In genomic region chr3:108342829-108343478, GRCh38 we compare ENCODE assay signal across 10 cellular contexts. TPM values are rescaled to one million over a fixed set of nuclear protein-coding genes. Genes with fewer than 3 reads are reported as not detected.
DNase-seq lines count a peak whose midpoint lies in the region; ATAC-seq, FAIRE-seq and TF ChIP-seq lines count a peak whose summit lies in the region.
"Had no signal": no experiment of that assay in that cellular context is flagged by ENCODE, and none has a peak within 500 bp of the region (broad histone marks: within the 10 kb centered on the region; RNA-seq: fewer than 3 reads in every experiment).

No MANE protein-coding gene starts in this region.

- H3K27ac ChIP-seq in SK-N-SH (ENCODE audit: low read depth in 2 of 2, low read length in 1 of 2) (no peak overlapping the region), PC-9 (no peak overlapping the region)
- H3K27ac ChIP-seq: spleen had no signal

- CTCF ChIA-PET in SK-N-SH (lab: Yijun Ruan, JAX) (interaction anchor here (0.7 to 1.3 kb wide), 3 partner anchors 38 to 1107 kb away, joined by 3 read pairs; no protein-coding TSS in a partner anchor), PC-9 (lab: Charles Lee) (interaction anchor here (0.7 kb wide), 1 partner anchor 39 kb away, joined by 3 read pairs; no protein-coding TSS in a partner anchor)

- no peak overlapping the region for H3K9ac ChIP-seq in SK-N-SH

- DNase-seq in SK-N-SH = no peak
- peak; percentile 50 for DNase-seq in kidney tubule cell (ENCODE audit: low spot score)
- no peak for DNase-seq in NCI-H2171 treated with DMSO at 0.1 percent for 48 hours (lab: John Stamatoyannopoulos, UW)
- no peak for DNase-seq in PC-9
- no peak for DNase-seq in frontal cortex (ENCODE audit: low spot score in 2 of 2)
- DNase-seq in NCI-H510A (lab: John Stamatoyannopoulos, UW) = no peak
- DNase-seq: spleen had no signal

- H3K79me2 ChIP-seq in SK-N-SH (ENCODE audit: insufficient read depth) (no peaks in the 10 kb centered on the region), PC-9 (ENCODE audit: low read depth) (no peaks in the 10 kb centered on the region)

- H3K4me1 ChIP-seq in SK-N-SH (ENCODE audit: control insufficient read depth in 1 of 2, insufficient read depth in 2 of 2, low read depth in 1 of 2, low read length in 1 of 2) (no peaks in the 10 kb centered on the region), PC-9 (replicated peaks; ENCODE audit: insufficient read depth) (no peaks in the 10 kb centered on the region)

- no peak overlapping the region for H3K4me3 ChIP-seq in SK-N-SH (ENCODE audit: low read depth in 2 of 2, low read length in 1 of 2)
- no peak overlapping the region for H3K4me3 ChIP-seq in PC-9
- H3K4me3 ChIP-seq: spleen had no signal

- ATAC-seq in GM18861 (IDR thresholded peaks at IDR 0.05; ENCODE audit: unreplicated experiment) (peak; percentile 71), HG02642 (IDR thresholded peaks at IDR 0.05; ENCODE audit: poor library complexity, unreplicated experiment) (peak; percentile 68)

- H3K4me2 ChIP-seq in SK-N-SH = no peak overlapping the region
- no peak overlapping the region for H3K4me2 ChIP-seq in PC-9

- WGBS in SK-N-SH (ENCODE audit: low lambda C conversion rate) = 62% methylated on average over 4 of the region's 4 CpGs

- H3K27me3 ChIP-seq in SK-N-SH (ENCODE audit: insufficient read depth) (no peaks in the 10 kb centered on the region), PC-9 (ENCODE audit: insufficient read depth, low read depth) (no peaks in the 10 kb centered on the region)
- H3K27me3 ChIP-seq: spleen had no signal

- no peak for TF ChIP-seq EP300 in SK-N-SH (IDR thresholded peaks at IDR 0.05; ENCODE audit: borderline replicate concordance in 1 of 2, low read depth in 1 of 2, low read length in 1 of 2)

- intact Hi-C loops in PC-9 (cut with micrococcal nuclease; ENCODE audit: unreplicated experiment) = no loop called here

- H3K36me3 ChIP-seq in SK-N-SH (replicated peaks in 1 of 2; ENCODE audit: control insufficient read depth in 1 of 2, insufficient read depth in 2 of 2, low read length in 1 of 2) (no peaks in the 10 kb centered on the region), PC-9 (ENCODE audit: low read depth) (no peaks in the 10 kb centered on the region)
- H3K36me3 ChIP-seq: spleen had no signal

- H4K20me1 ChIP-seq in SK-N-SH (ENCODE audit: insufficient read depth) = no peaks in the 10 kb centered on the region
- H4K20me1 ChIP-seq in PC-9 (ENCODE audit: insufficient read depth) = no peaks in the 10 kb centered on the region

- no peak for FAIRE-seq in frontal cortex (lab: Jason Lieb, UNC)

- H3K9me2 ChIP-seq in SK-N-SH = no peaks in the 10 kb centered on the region
- no peaks in the 10 kb centered on the region for H3K9me2 ChIP-seq in PC-9 (ENCODE audit: insufficient read depth)

- TF ChIP-seq RAD21 in SK-N-SH (IDR thresholded peaks at IDR 0.05; ENCODE audit: low read length) = no peak

- H3F3A ChIP-seq in SK-N-SH (replicated peaks; ENCODE audit: insufficient read depth) (no peaks in the 10 kb centered on the region), PC-9 (ENCODE audit: insufficient read depth, low read depth) (no peaks in the 10 kb centered on the region)

- H3K9me3 ChIP-seq in SK-N-SH (no peaks in the 10 kb centered on the region), PC-9 (ENCODE audit: insufficient read depth, low read depth) (no peaks in the 10 kb centered on the region)
- H3K9me3 ChIP-seq: spleen had no signal

- H2AFZ ChIP-seq in SK-N-SH (ENCODE audit: low read depth) (no peak overlapping the region), PC-9 (no peak overlapping the region)

- POLR2A ChIA-PET in SK-N-SH (lab: Yijun Ruan, JAX) (no interaction called here), PC-9 (lab: Charles Lee; ENCODE audit: unreplicated experiment) (interaction anchor here (0.6 kb wide), 1 partner anchor 154 kb away, joined by 4 read pairs; no protein-coding TSS in a partner anchor)

- no TSS peak for BruUV-seq in PC-9 (replicated peaks; lab: Mats Ljungman, UMichigan)

- TF ChIP-seq CTCF in SK-N-SH (IDR thresholded peaks at IDR 0.05) (no peak), PC-9 (conservative IDR thresholded peaks at IDR 0.05) (no peak)

TF ChIP-seq in SK-N-SH, 30 proteins besides CTCF, POLR2A, EP300 and RAD21:
- TF ChIP-seq REST (IDR thresholded peaks at IDR 0.05; ENCODE audit: low read depth, low read length) (no peak), MEF2A (IDR thresholded peaks at IDR 0.05; ENCODE audit: borderline replicate concordance, low read depth) (no peak), FOSL2 (IDR thresholded peaks at IDR 0.05; ENCODE audit: borderline replicate concordance, low read depth) (peak; percentile 23; the same call in 1 of the 2 replicates), PBX3 (IDR thresholded peaks at IDR 0.05) (no peak), NFIC (IDR thresholded peaks at IDR 0.05; ENCODE audit: borderline replicate concordance) (no peak)

RNA-seq across cellular contexts. Expression of gene HHLA2, which starts 46.6 kb away (rescaled TPM):
- not detected in 2 replicates for polyA plus RNA-seq in SK-N-SH (2012; rRNA removed)
- polyA plus RNA-seq in SK-N-SH (2012; cell fraction: cytosol; rRNA removed) = 0.03 TPM in 1 of 2 replicates, not detected in the other
- polyA plus RNA-seq in SK-N-SH (2012; cell fraction: nucleus; rRNA removed) = not detected in 2 replicates
- total RNA-seq in PC-9 (2021) = not detected in 2 replicates
- total RNA-seq in frontal cortex = not detected
- total RNA-seq: LHCN-M2 had no signal
